ENCODE assay signal across 9 cellular contexts in the genomic region with DNA sequence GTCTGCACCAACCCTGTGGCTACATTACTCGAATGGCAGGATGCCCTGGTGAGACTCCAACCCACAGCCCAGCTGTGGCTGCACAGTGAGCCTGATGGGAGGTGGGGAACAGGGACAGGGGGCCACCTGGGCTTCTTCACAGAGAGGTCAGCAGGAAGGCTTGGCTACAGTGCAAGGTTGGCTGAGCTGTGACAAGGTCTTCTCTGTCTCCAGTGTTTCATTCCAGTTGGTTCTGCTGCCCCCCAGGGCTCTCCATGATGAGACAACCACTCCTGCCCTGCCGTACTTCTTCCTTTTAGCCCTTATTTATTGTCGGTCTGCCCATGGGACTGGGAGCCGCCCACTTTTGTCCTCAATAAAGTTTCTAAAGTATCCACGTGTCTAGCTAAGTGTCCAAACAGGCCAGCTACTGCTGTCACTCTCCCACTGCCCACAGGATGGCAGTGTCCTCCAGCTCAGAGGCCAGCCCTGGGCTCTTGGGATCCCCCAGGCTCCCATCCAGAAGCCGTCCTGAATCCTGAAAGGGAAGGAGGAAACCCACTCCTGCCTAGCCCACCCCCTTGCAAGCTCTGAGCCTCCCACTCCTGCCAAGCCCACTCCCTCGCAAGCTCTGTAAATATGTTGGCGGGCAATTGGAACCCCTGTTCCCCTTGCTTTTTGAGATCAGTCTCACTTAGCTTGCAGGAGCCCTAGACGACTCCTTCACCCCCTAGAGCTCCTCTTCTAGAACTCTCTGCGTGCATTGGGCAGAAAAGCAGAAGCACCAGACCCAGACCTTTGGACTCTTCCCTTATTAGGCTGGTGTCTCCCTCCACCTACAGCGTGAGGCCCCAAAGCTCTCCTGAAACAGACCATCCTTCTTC. TPM values are rescaled to one million over a fixed set of nuclear protein-coding genes. Genes with fewer than 3 reads are reported as not detected.
DNase-seq lines count a peak whose midpoint lies in the region; ATAC-seq and TF ChIP-seq lines count a peak whose summit lies in the region.
"Had no signal": no experiment of that assay in that cellular context is flagged by ENCODE, and none has a peak within 500 bp of the region (broad histone marks: within the 10 kb centered on the region; RNA-seq: fewer than 3 reads in every experiment).

No MANE protein-coding gene starts in this region.

- no peak overlapping the region for H3K27ac Mint-ChIP-seq in stimulated activated memory B cell treated with anti-CD40 and anti-IgM and Interleukin-4, amounts not matched to agents 10 μg/mL and 1 μg/mL and 100 μg/mL, for 72 hours
- H3K27ac Mint-ChIP-seq: CD4-positive, CD25-positive, alpha-beta regulatory T cell had no signal

- H3K36me3 Mint-ChIP-seq in stimulated activated memory B cell treated with anti-CD40 and anti-IgM and Interleukin-4, amounts not matched to agents 10 μg/mL and 1 μg/mL and 100 μg/mL, for 72 hours: no peaks in the 10 kb centered on the region

- no peak overlapping the region for H3K4me3 Mint-ChIP-seq in stimulated activated memory B cell treated with anti-CD40 and anti-IgM and Interleukin-4, amounts not matched to agents 10 μg/mL and 1 μg/mL and 100 μg/mL, for 72 hours

- H3K9me3 Mint-ChIP-seq in stimulated activated memory B cell treated with anti-CD40 and anti-IgM and Interleukin-4, amounts not matched to agents 10 μg/mL and 1 μg/mL and 100 μg/mL, for 72 hours: peaks cover 3% of the 10 kb centered on the region

- no peak for TF ChIP-seq POLR2A in gastrocnemius medialis (IDR thresholded peaks at IDR 0.05)

- in situ Hi-C loops in astrocyte of the cerebellum (cut with HindIII; ENCODE audit: low sequenced_read_pairs): no loop called here
- in situ Hi-C loops in gastrocnemius medialis (cut with MboI; ENCODE audit: low sequenced_read_pairs in 4 of 4): no loop called here

- intact Hi-C loops in gastrocnemius medialis (cut with DNase I; ENCODE audit: low total_unique reads): no loop called here

- H3K27me3 Mint-ChIP-seq in stimulated activated memory B cell treated with anti-CD40 and anti-IgM and Interleukin-4, amounts not matched to agents 10 μg/mL and 1 μg/mL and 100 μg/mL, for 72 hours: peaks cover 43% of the 10 kb centered on the region

- H3K27me3 ChIP-seq in gastrocnemius medialis: peaks cover 39 to 44% (median 39%) of the 10 kb centered on the region in 3 donors

- H3K27ac ChIP-seq in gastrocnemius medialis: no peak overlapping the region

- H3K4me3 ChIP-seq in astrocyte of the cerebellum (ENCODE audit: low read depth, low read length) (no peak overlapping the region), gastrocnemius medialis (no peak overlapping the region)

- ATAC-seq in gastrocnemius medialis (peak; percentile 82 to 93), HG02798 (IDR thresholded peaks at IDR 0.05; ENCODE audit: poor library complexity, unreplicated experiment) (no peak)
- no peak for ATAC-seq in stimulated activated memory B cell treated with anti-CD40 and anti-IgM and Interleukin-4, amounts not matched to agents 10 μg/mL and 1 μg/mL and 100 μg/mL, for 72 hours

- peaks cover 26% of the 10 kb centered on the region for H3K4me1 Mint-ChIP-seq in stimulated activated memory B cell treated with anti-CD40 and anti-IgM and Interleukin-4, amounts not matched to agents 10 μg/mL and 1 μg/mL and 100 μg/mL, for 72 hours

- no peaks in the 10 kb centered on the region for H3K4me1 ChIP-seq in gastrocnemius medialis

- no peaks in the 10 kb centered on the region for H3K9me3 ChIP-seq in gastrocnemius medialis

- H3K36me3 ChIP-seq in gastrocnemius medialis: no peaks in the 10 kb centered on the region

- DNase-seq in NCI-H2029 (lab: John Stamatoyannopoulos, UW) (peak; percentile 23), NCI-H2029 treated with DMSO at 0.1 percent for 48 hours (lab: John Stamatoyannopoulos, UW) (no peak), NCI-H1105 (lab: John Stamatoyannopoulos, UW) (peak; percentile 32), astrocyte of the cerebellum (ENCODE audit: low read depth) (peak; percentile 39), hippocampal formation (lab: John Stamatoyannopoulos, UW) (peak; percentile 52 to 65), gastrocnemius medialis (peak; percentile 34 to 63)
- DNase-seq: CD4-positive, CD25-positive, alpha-beta regulatory T cell had no signal

- peak; percentile 82 for TF ChIP-seq CTCF in astrocyte of the cerebellum (IDR thresholded peaks at IDR 0.05; ENCODE audit: low read depth, low read length, missing control alignments)
- TF ChIP-seq CTCF in gastrocnemius medialis (IDR thresholded peaks at IDR 0.05 in 4 of 5, conservative IDR thresholded peaks at IDR 0.05 in 1 of 5): peak; percentile 56 to 82 (median 67)

RNA-seq across cellular contexts. Expression of gene C1QL4, which starts 5.4 kb away (rescaled TPM):
- not detected for total RNA-seq in gastrocnemius medialis
- total RNA-seq: CD4-positive, CD25-positive, alpha-beta regulatory T cell had no signal

RNA-seq across cellular contexts. Expression of gene TROAP, which starts 8.5 kb away (rescaled TPM):
- total RNA-seq in gastrocnemius medialis: under 1 TPM in 1 of 4 donors, not detected in 3; 0.24 TPM

RNA-seq across cellular contexts. Expression of gene DNAJC22, which starts 15.1 kb away (rescaled TPM):
- total RNA-seq in gastrocnemius medialis: under 1 TPM in 1 of 4 donors, not detected in 3; 0.24 TPM
- total RNA-seq: CD4-positive, CD25-positive, alpha-beta regulatory T cell had no signal

RNA-seq across cellular contexts. Expression of gene SPATS2, which starts 35.7 kb away (rescaled TPM):
- 1 to 10 TPM; 5.3 to 7.8 (median 6.7) TPM for total RNA-seq in gastrocnemius medialis

RNA-seq across cellular contexts. Expression of gene PRPH, which starts 36.6 kb away (rescaled TPM):
- total RNA-seq in gastrocnemius medialis: not detected
- total RNA-seq: CD4-positive, CD25-positive, alpha-beta regulatory T cell had no signal

Comparison
In these comparisons a context has a peak if more than half of its experiments do, and no peak if none do; other contexts are left out.
1. ATAC-seq: peak in gastrocnemius medialis (2 of 2); none in stimulated activated memory B cell treated with anti-CD40 and anti-IgM and Interleukin-4, amounts not matched to agents 10 μg/mL and 1 μg/mL and 100 μg/mL, for 72 hours (single experiment) and HG02798 (single experiment).